ENCODE assay signal across 16 cellular contexts in the genomic region with DNA sequence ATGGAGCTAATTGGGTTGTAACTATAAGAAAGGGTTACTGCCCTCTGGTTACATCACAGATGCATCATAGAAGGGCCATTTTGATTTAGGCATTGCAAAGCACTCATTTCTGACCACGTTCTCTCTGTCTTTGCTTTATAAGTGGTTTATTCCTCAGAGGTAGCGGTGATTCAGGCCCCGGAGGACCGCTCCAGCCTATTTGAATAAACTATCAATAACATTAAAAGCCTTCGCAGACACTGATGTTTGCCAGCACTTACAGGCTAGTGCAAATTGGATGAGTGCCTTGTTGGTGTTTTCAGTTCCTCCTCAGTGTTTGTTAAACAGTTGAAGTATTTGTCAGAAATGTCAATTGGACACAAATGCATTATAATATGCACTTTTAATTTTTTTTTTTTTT.
A peak's percentile ranks its signal among the peaks of the same experiment; 100 is the strongest.
DNase-seq lines count a peak whose midpoint lies in the region; ATAC-seq and TF ChIP-seq lines count a peak whose summit lies in the region.
"Had no signal": no experiment of that assay in that cellular context is flagged by ENCODE, and none has a peak within 500 bp of the region (broad histone marks: within the 10 kb centered on the region; RNA-seq: fewer than 3 reads in every experiment).

No MANE protein-coding gene starts in this region.

- no peaks in the 10 kb centered on the region for H3K36me3 ChIP-seq in neural progenitor cell
- H3K36me3 ChIP-seq: lower lobe of right lung, pancreas had no signal

- H3K9me3 ChIP-seq in neural progenitor cell (ENCODE audit: low read depth), result no peaks in the 10 kb centered on the region
- H3K9me3 ChIP-seq: lower lobe of right lung, pancreas had no signal

- H3K27ac ChIP-seq in neural progenitor cell, result no peak overlapping the region
- H3K27ac ChIP-seq: lower lobe of right lung, pancreas had no signal

- H3K4me2 ChIP-seq in neural progenitor cell, result no peak overlapping the region

- no peak overlapping the region for H3K9ac ChIP-seq in neural progenitor cell

- no peak overlapping the region for H3K27ac Mint-ChIP-seq in neural progenitor cell
- H3K27ac Mint-ChIP-seq: activated naive CD8-positive, alpha-beta T cell treated with anti-CD3 and anti-CD28 coated beads, Interleukin-2, amount 50 U/mL, for 24 hours; CD8-positive, alpha-beta T cell; stimulated activated naive CD8-positive, alpha-beta T cell treated with anti-CD3 and anti-CD28 coated beads, Interleukin-15, Interleukin-2, amounts not matched to agents 100 ng/mL and 50 ng/mL, for 24 hours; T-helper 1 cell treated with Interleukin-12 subunit alpha and Interleukin-12 subunit beta and Interleukin-4 antibody, amounts not matched to agents 30 μg/mL and 1 μg/mL, for 36 hours had no signal

- no peaks in the 10 kb centered on the region for H3K36me3 Mint-ChIP-seq in neural progenitor cell
- H3K36me3 Mint-ChIP-seq: CD8-positive, alpha-beta T cell had no signal

- no peaks in the 10 kb centered on the region for H3K79me2 ChIP-seq in neural progenitor cell (ENCODE audit: low read depth)

- H3K9me3 Mint-ChIP-seq in neural progenitor cell, result no peaks in the 10 kb centered on the region
- H3K9me3 Mint-ChIP-seq: activated naive CD8-positive, alpha-beta T cell treated with anti-CD3 and anti-CD28 coated beads, Interleukin-2, amount 50 U/mL, for 24 hours; stimulated activated naive CD8-positive, alpha-beta T cell treated with anti-CD3 and anti-CD28 coated beads, Interleukin-15, Interleukin-2, amounts not matched to agents 100 ng/mL and 50 ng/mL, for 24 hours; T-helper 1 cell treated with Interleukin-12 subunit alpha and Interleukin-12 subunit beta and Interleukin-4 antibody, amounts not matched to agents 30 μg/mL and 1 μg/mL, for 36 hours had no signal

- H3K27me3 ChIP-seq in neural progenitor cell, result no peaks in the 10 kb centered on the region
- H3K27me3 ChIP-seq: pancreas had no signal

- no peaks in the 10 kb centered on the region for H3F3A ChIP-seq in neural progenitor cell (ENCODE audit: low read depth)

- H3K4me1 ChIP-seq in neural progenitor cell, result no peaks in the 10 kb centered on the region
- H3K4me1 ChIP-seq: lower lobe of right lung, pancreas had no signal

- no peak overlapping the region for H3K4me3 Mint-ChIP-seq in neural progenitor cell
- H3K4me3 Mint-ChIP-seq: activated naive CD8-positive, alpha-beta T cell treated with anti-CD3 and anti-CD28 coated beads, Interleukin-2, amount 50 U/mL, for 24 hours; CD8-positive, alpha-beta T cell; stimulated activated naive CD8-positive, alpha-beta T cell treated with anti-CD3 and anti-CD28 coated beads, Interleukin-15, Interleukin-2, amounts not matched to agents 100 ng/mL and 50 ng/mL, for 24 hours; T-helper 1 cell treated with Interleukin-12 subunit alpha and Interleukin-12 subunit beta and Interleukin-4 antibody, amounts not matched to agents 30 μg/mL and 1 μg/mL, for 36 hours had no signal

- DNase-seq in NCI-H1092 (lab: John Stamatoyannopoulos, UW) (peak; percentile 19), astrocyte of the hippocampus (ENCODE audit: low read depth, low spot score) (peak; percentile 26), neural progenitor cell (ENCODE audit: low spot score) (no peak), hippocampal formation (lab: John Stamatoyannopoulos, UW) (no peak)
- DNase-seq: activated naive CD8-positive, alpha-beta T cell treated with anti-CD3 and anti-CD28 coated beads, Interleukin-2, amount 50 U/mL, for 24 hours; CD8-positive, alpha-beta T cell; lower lobe of right lung; pancreas; PC-3; stimulated activated CD4-positive, alpha-beta T cell treated with anti-CD3 and anti-CD28 coated beads, Interleukin-4, amount 100 ng/mL, for 24 hours had no signal

- peak; percentile 75 for ATAC-seq in GM18511 (IDR thresholded peaks at IDR 0.05; ENCODE audit: unreplicated experiment)
- ATAC-seq in GM18517 (IDR thresholded peaks at IDR 0.05; ENCODE audit: unreplicated experiment), result no peak
- ATAC-seq in activated CD4-positive, CD25-positive, alpha-beta regulatory T cell treated with anti-CD3 and anti-CD28 coated beads, Interleukin-2, amount 50 U/mL, for 24 hours, result no peak
- ATAC-seq in GM21423 (IDR thresholded peaks at IDR 0.05; ENCODE audit: unreplicated experiment), result no peak
- ATAC-seq: activated naive CD8-positive, alpha-beta T cell treated with anti-CD3 and anti-CD28 coated beads, Interleukin-2, amount 50 U/mL, for 24 hours; CD8-positive, alpha-beta T cell; lower lobe of right lung; PC-3 had no signal

- no peaks in the 10 kb centered on the region for H3K4me1 Mint-ChIP-seq in neural progenitor cell
- H3K4me1 Mint-ChIP-seq: activated naive CD8-positive, alpha-beta T cell treated with anti-CD3 and anti-CD28 coated beads, Interleukin-2, amount 50 U/mL, for 24 hours had no signal

- no peak for TF ChIP-seq CTCF in neural progenitor cell (IDR thresholded peaks at IDR 0.05)

- H3K4me3 ChIP-seq in neural progenitor cell, result no peak overlapping the region
- H3K4me3 ChIP-seq: lower lobe of right lung, pancreas had no signal

- no peaks in the 10 kb centered on the region for H4K20me1 ChIP-seq in neural progenitor cell (ENCODE audit: low read depth)

- H3K27me3 Mint-ChIP-seq in neural progenitor cell (ENCODE audit: insufficient read depth, low read depth), result peaks cover 2% of the 10 kb centered on the region

- peak overlapping the region; percentile 35 for H2AFZ ChIP-seq in neural progenitor cell (replicated peaks)

Comparison
In these comparisons a context has a peak if more than half of its experiments do, and no peak if none do; other contexts are left out.
1. DNase-seq: peak in NCI-H1092 (single experiment) and astrocyte of the hippocampus (single experiment); none in neural progenitor cell (single experiment) and hippocampal formation (0 of 2).